ENCODE assay signal across 1 cellular context in genomic region chr7:3243680-3244079, GRCh38.
TF ChIP-seq lines count a peak whose summit lies in the region.

No MANE protein-coding gene starts in this region.

TF ChIP-seq in GM23338, 12 proteins besides CTCF, POLR2A, EP300 and RAD21 (continued from another document):
- TF ChIP-seq REST (IDR thresholded peaks at IDR 0.05; ENCODE audit: unreplicated experiment) (no peak), ZNF114 (CRISPR knock-in tag; IDR thresholded peaks at IDR 0.05) (no peak), ZNF462 (CRISPR knock-in tag; IDR thresholded peaks at IDR 0.05) (no peak), POLR2AphosphoS5 (IDR thresholded peaks at IDR 0.05; ENCODE audit: low read depth) (no peak), ETS1 (IDR thresholded peaks at IDR 0.05) (no peak), EZH2phosphoT487 (IDR thresholded peaks at IDR 0.05; ENCODE audit: unreplicated experiment) (no peak)
